In genomic region chr20:15609956-15610355, GRCh38 we compare ENCODE assay signal across 20 cellular contexts.
"Had no signal": no experiment of that assay in that cellular context is flagged by ENCODE, and none has a peak within 500 bp of the region (broad histone marks: within the 10 kb centered on the region; RNA-seq: fewer than 3 reads in every experiment).

No MANE protein-coding gene starts in this region.

- H3K4me1 ChIP-seq: psoas muscle, transverse colon had no signal

- DNase-seq: effector CD4-positive, alpha-beta T cell; foreskin melanocyte; heart left ventricle; hippocampal formation; left colon; mammary epithelial cell; mucosa of descending colon; naive thymus-derived CD8-positive, alpha-beta T cell; psoas muscle; retina; right lobe of liver; stimulated activated CD4-positive, alpha-beta T cell treated with anti-CD3 and anti-CD28 coated beads, Interleukin-15, amount 100 ng/mL, for 24 hours; stimulated activated CD4-positive, alpha-beta T cell treated with anti-CD3 and anti-CD28 coated beads, Interleukin-1b, Interleukin-23, amount 100 ng/mL, for 48 hours; stimulated activated CD4-positive, alpha-beta T cell treated with anti-CD3 and anti-CD28 coated beads, Interleukin-4, amount 100 ng/mL, for 4 hours; stimulated activated naive B cell treated with anti-CD40 and anti-IgM and Interleukin-4, amounts not matched to agents 10 μg/mL and 1 μg/mL and 100 μg/mL, for 72 hours; stimulated activated naive CD8-positive, alpha-beta T cell treated with anti-CD3 and anti-CD28 coated beads, Interleukin-15, amount 100 ng/mL, for 72 hours; transverse colon had no signal

- H3K9me3 ChIP-seq: heart left ventricle, mucosa of descending colon, neutrophil, psoas muscle, right lobe of liver, thoracic aorta, transverse colon had no signal

- H3K27me3 ChIP-seq: heart left ventricle, neutrophil, right lobe of liver, transverse colon had no signal

- H3K36me3 ChIP-seq: heart left ventricle, neutrophil, right lobe of liver, thoracic aorta, transverse colon had no signal

- H3K4me3 ChIP-seq: coronary artery, heart left ventricle, mucosa of descending colon, psoas muscle, right lobe of liver, thoracic aorta, transverse colon had no signal

- ATAC-seq: heart left ventricle; left colon; mucosa of descending colon; naive thymus-derived CD8-positive, alpha-beta T cell; psoas muscle; stimulated activated naive CD8-positive, alpha-beta T cell treated with anti-CD3 and anti-CD28 coated beads, Interleukin-15, amount 100 ng/mL, for 72 hours had no signal

- H3K27ac ChIP-seq: coronary artery, heart left ventricle, neutrophil, psoas muscle, right lobe of liver, thoracic aorta, transverse colon had no signal
